ENCODE assay signal across 24 cellular contexts in genomic region chr1:57089221-57089620, GRCh38.
"Had no signal": no experiment of that assay in that cellular context is flagged by ENCODE, and none has a peak within 500 bp of the region (broad histone marks: within the 10 kb centered on the region; RNA-seq: fewer than 3 reads in every experiment).

No MANE protein-coding gene starts in this region.

- H3K4me3 Mint-ChIP-seq: dendritic cell treated with granulocyte-macrophage colony-stimulating factor and Interleukin-4, amounts not matched to agents 40 ng/mL and 50 ng/mL, for 4 days; effector memory CD8-positive, alpha-beta T cell; endodermal cell; mesothelial cell of epicardium had no signal

- H3K36me3 ChIP-seq: colonic mucosa, esophagus squamous epithelium, gastrocnemius medialis, heart right ventricle, lower lobe of right lung had no signal

- H3K27me3 Mint-ChIP-seq: dendritic cell treated with granulocyte-macrophage colony-stimulating factor and Interleukin-4, amounts not matched to agents 40 ng/mL and 50 ng/mL, for 4 days; effector memory CD8-positive, alpha-beta T cell had no signal

- H3K9me3 Mint-ChIP-seq: dendritic cell treated with granulocyte-macrophage colony-stimulating factor and Interleukin-4, amounts not matched to agents 40 ng/mL and 50 ng/mL, for 4 days; effector memory CD8-positive, alpha-beta T cell; endodermal cell; mesothelial cell of epicardium had no signal

- H3K4me1 Mint-ChIP-seq: mesothelial cell of epicardium had no signal

- H3K9me3 ChIP-seq: colonic mucosa, esophagus squamous epithelium, gastrocnemius medialis, heart right ventricle, lower lobe of right lung, mucosa of descending colon had no signal

- H3K27me3 ChIP-seq: colonic mucosa, esophagus squamous epithelium, gastrocnemius medialis, heart right ventricle had no signal

- H3K27ac ChIP-seq: colonic mucosa, epithelial cell of prostate, esophagus squamous epithelium, gastrocnemius medialis, lower lobe of right lung had no signal

- H3K4me1 ChIP-seq: colonic mucosa, esophagus squamous epithelium, gastrocnemius medialis, lower lobe of right lung had no signal

- H3K4me3 ChIP-seq: colonic mucosa, esophagus squamous epithelium, gastrocnemius medialis, heart right ventricle, lower lobe of right lung, mucosa of descending colon had no signal

- DNase-seq: colonic mucosa; cortex of kidney; effector CD8-positive, alpha-beta T cell; effector memory CD8-positive, alpha-beta T cell; erythroblast; esophagus squamous epithelium; foreskin fibroblast; foreskin melanocyte; gastrocnemius medialis; glutamatergic neuron; head of caudate nucleus; heart right ventricle; hippocampal formation; left cardiac atrium; left ventricle myocardium superior; lower lobe of right lung; mesenchymal stem cell; mucosa of descending colon had no signal

- ATAC-seq: effector memory CD8-positive, alpha-beta T cell; esophagus mucosa; gastrocnemius medialis; left lobe of liver; lower lobe of right lung; mucosa of descending colon had no signal

- H3K27ac Mint-ChIP-seq: dendritic cell treated with granulocyte-macrophage colony-stimulating factor and Interleukin-4, amounts not matched to agents 40 ng/mL and 50 ng/mL, for 4 days; effector memory CD8-positive, alpha-beta T cell; endodermal cell; mesothelial cell of epicardium had no signal

- H3K36me3 Mint-ChIP-seq: mesothelial cell of epicardium had no signal
